In genomic region chr4:6378493-6379445, GRCh38 we compare ENCODE assay signal across 20 cellular contexts.
"Had no signal": no experiment of that assay in that cellular context is flagged by ENCODE, and none has a peak within 500 bp of the region (broad histone marks: within the 10 kb centered on the region; RNA-seq: fewer than 3 reads in every experiment).

No MANE protein-coding gene starts in this region.

- H3K9me3 ChIP-seq: heart left ventricle, neutrophil, suprapubic skin, thyroid gland, upper lobe of left lung, uterus had no signal

- ATAC-seq: heart left ventricle; left lobe of liver; right cardiac atrium; stimulated activated effector memory CD8-positive, alpha-beta T cell treated with anti-CD3 and anti-CD28 coated beads, Interleukin-12 subunit alpha, Interleukin-12 subunit beta, amount 100 ng/mL, for 72 hours; stimulated activated naive CD8-positive, alpha-beta T cell treated with anti-CD3 and anti-CD28 coated beads, Interleukin-15, Interleukin-2, amounts not matched to agents 100 U/mL and 50 U/mL, for 24 hours had no signal

- DNase-seq: cortex of kidney; effector CD8-positive, alpha-beta T cell; foreskin melanocyte; mesendoderm; naive B cell; small intestine; stimulated activated CD4-positive, alpha-beta T cell treated with anti-CD3 and anti-CD28 coated beads, Interleukin-2, amount 100 ng/mL, for 48 hours; stimulated activated naive CD8-positive, alpha-beta T cell treated with anti-CD3 and anti-CD28 coated beads, Interleukin-15, Interleukin-2, amounts not matched to agents 100 U/mL and 50 U/mL, for 24 hours; thyroid gland; uterus had no signal

- FAIRE-seq: islet of Langerhans, small intestine had no signal

- H3K4me3 ChIP-seq: dorsolateral prefrontal cortex, heart left ventricle, suprapubic skin, thyroid gland, upper lobe of left lung, uterus had no signal

- H3K36me3 Mint-ChIP-seq: naive B cell; stimulated activated effector memory CD8-positive, alpha-beta T cell treated with anti-CD3 and anti-CD28 coated beads, Interleukin-12 subunit alpha, Interleukin-12 subunit beta, amount 100 ng/mL, for 72 hours had no signal

- H3K9me3 Mint-ChIP-seq: nephron; stimulated activated effector memory CD8-positive, alpha-beta T cell treated with anti-CD3 and anti-CD28 coated beads, Interleukin-12 subunit alpha, Interleukin-12 subunit beta, amount 100 ng/mL, for 72 hours had no signal

- H3K27me3 ChIP-seq: dorsolateral prefrontal cortex, thyroid gland, uterus had no signal

- H3K4me1 ChIP-seq: heart left ventricle, thyroid gland, upper lobe of left lung, uterus had no signal

- H3K27ac ChIP-seq: heart left ventricle, neutrophil, suprapubic skin, thyroid gland, upper lobe of left lung, uterus had no signal

- H3K36me3 ChIP-seq: heart left ventricle, neutrophil, suprapubic skin, thyroid gland, upper lobe of left lung, uterus had no signal

- H3K4me1 Mint-ChIP-seq: naive B cell, nephron had no signal

- H3K4me3 Mint-ChIP-seq: naive B cell; nephron; stimulated activated effector memory CD8-positive, alpha-beta T cell treated with anti-CD3 and anti-CD28 coated beads, Interleukin-12 subunit alpha, Interleukin-12 subunit beta, amount 100 ng/mL, for 72 hours had no signal

- H3K27ac Mint-ChIP-seq: naive B cell; nephron; stimulated activated effector memory CD8-positive, alpha-beta T cell treated with anti-CD3 and anti-CD28 coated beads, Interleukin-12 subunit alpha, Interleukin-12 subunit beta, amount 100 ng/mL, for 72 hours had no signal
